Comparison of ENCODE assay signal across 19 cellular contexts in genomic region chr7:70390251-70390650, GRCh38.
"Had no signal": no experiment of that assay in that cellular context is flagged by ENCODE, and none has a peak within 500 bp of the region (broad histone marks: within the 10 kb centered on the region; RNA-seq: fewer than 3 reads in every experiment).

No MANE protein-coding gene starts in this region.

- DNase-seq: activated CD4-positive, alpha-beta T cell treated with anti-CD3 and anti-CD28 coated beads, Interleukin-2, amount 10 ng/mL, durations not matched to agents 7 days and 5 days; activated CD4-positive, CD25-positive, alpha-beta regulatory T cell treated with anti-CD3 and anti-CD28 coated beads, Interleukin-2, amount 50 U/mL, for 72 hours; activated CD8-positive, alpha-beta memory T cell treated with anti-CD3 and anti-CD28 coated beads, Interleukin-2, amount 10 ng/mL, durations not matched to agents 7 days and 5 days; activated CD8-positive, alpha-beta T cell treated with anti-CD3 and anti-CD28 coated beads for 36 hours; caudate nucleus; dermis blood vessel endothelial cell; effector memory CD4-positive, alpha-beta T cell; heart right ventricle; naive thymus-derived CD8-positive, alpha-beta T cell; posterior cingulate gyrus; sigmoid colon; spleen; stimulated activated CD4-positive, alpha-beta T cell treated with anti-CD3 and anti-CD28 coated beads, Interleukin-4, amount 100 ng/mL, for 24 hours; stimulated activated naive CD8-positive, alpha-beta T cell treated with anti-CD3 and anti-CD28 coated beads, Interleukin-15, Interleukin-2, amounts not matched to agents 100 U/mL and 50 U/mL, for 24 hours; T-cell; transverse colon; WERI-Rb-1 had no signal

- H3K9ac ChIP-seq: neural progenitor cell had no signal

- H3K4me1 ChIP-seq: spleen, transverse colon had no signal

- H3K4me3 ChIP-seq: heart right ventricle, neural progenitor cell, sigmoid colon, spleen, transverse colon had no signal

- H3K36me3 ChIP-seq: heart right ventricle, neural progenitor cell, sigmoid colon, spleen, transverse colon, WERI-Rb-1 had no signal

- H3K27ac ChIP-seq: heart right ventricle, neural progenitor cell, sigmoid colon, spleen, transverse colon, WERI-Rb-1 had no signal

- H3K9me3 ChIP-seq: heart right ventricle, sigmoid colon, spleen, transverse colon had no signal

- H3K27me3 ChIP-seq: heart right ventricle, neural progenitor cell, sigmoid colon, spleen, transverse colon had no signal

- H3K4me2 ChIP-seq: neural progenitor cell had no signal

- ATAC-seq: activated CD8-positive, alpha-beta memory T cell treated with anti-CD3 and anti-CD28 coated beads, Interleukin-2, amount 10 ng/mL, durations not matched to agents 7 days and 5 days; activated CD8-positive, alpha-beta T cell treated with anti-CD3 and anti-CD28 coated beads for 36 hours; esophagus mucosa; heart right ventricle; naive thymus-derived CD8-positive, alpha-beta T cell; stimulated activated naive CD8-positive, alpha-beta T cell treated with anti-CD3 and anti-CD28 coated beads, Interleukin-15, Interleukin-2, amounts not matched to agents 100 U/mL and 50 U/mL, for 24 hours; T-cell had no signal

- H2AFZ ChIP-seq: neural progenitor cell had no signal
